Comparison of ENCODE assay signal across 1 cellular context in genomic region chr15:84839714-84840113, GRCh38.
TF ChIP-seq lines count a peak whose summit lies in the region.

No MANE protein-coding gene starts in this region.

TF ChIP-seq in endothelial cell of umbilical vein, 7 proteins besides CTCF, POLR2A, EP300 and RAD21:
- TF ChIP-seq JUN (IDR thresholded peaks at IDR 0.05; ENCODE audit: borderline replicate concordance, insufficient read depth, insufficient read length, low read depth) (no peak), EZH2 (IDR thresholded peaks at IDR 0.05; ENCODE audit: borderline replicate concordance, low read depth, low read length, severe bottlenecking) (no peak), MAX (IDR thresholded peaks at IDR 0.05; ENCODE audit: insufficient read depth, insufficient read length) (no peak), GATA2 (IDR thresholded peaks at IDR 0.05; ENCODE audit: insufficient read depth, insufficient read length, low read depth, low read length) (no peak), POLR2AphosphoS5 (IDR thresholded peaks at IDR 0.05; ENCODE audit: insufficient read depth, low read depth, low read length) (no peak), FOS (IDR thresholded peaks at IDR 0.05; ENCODE audit: borderline replicate concordance, insufficient read depth, low read length) (no peak), MYC (IDR thresholded peaks at IDR 0.05; ENCODE audit: low read depth, low read length) (no peak)
